In the genomic region with DNA sequence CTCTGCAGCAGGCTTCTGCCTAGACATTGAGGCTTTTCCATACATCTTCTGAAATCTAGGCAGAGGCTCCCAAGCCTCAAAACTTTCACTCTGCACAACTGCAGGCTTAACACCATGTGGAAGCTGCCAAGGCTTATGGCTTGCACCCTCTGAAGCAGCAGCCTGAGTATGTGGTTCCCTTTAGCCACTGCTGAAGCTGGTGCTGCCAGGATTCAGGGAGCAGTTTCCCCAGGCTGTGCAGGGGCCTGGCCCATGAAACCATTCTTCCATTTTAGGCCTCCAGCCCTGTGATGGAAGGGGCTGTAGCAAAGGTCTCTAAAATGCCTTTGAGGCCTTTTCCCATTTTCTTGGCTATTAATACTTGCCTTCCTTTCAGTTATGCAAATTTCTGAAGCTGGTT, we compare ENCODE assay signal across 19 cellular contexts.
DNase-seq lines count a peak whose midpoint lies in the region; ATAC-seq and TF ChIP-seq lines count a peak whose summit lies in the region.
"Had no signal": no experiment of that assay in that cellular context is flagged by ENCODE, and none has a peak within 500 bp of the region (broad histone marks: within the 10 kb centered on the region; RNA-seq: fewer than 3 reads in every experiment).

No MANE protein-coding gene starts in this region.

- H3K27me3 Mint-ChIP-seq in stimulated activated naive CD8-positive, alpha-beta T cell treated with anti-CD3 and anti-CD28 coated beads, Interleukin-15, amount 100 ng/mL, for 72 hours = no peaks in the 10 kb centered on the region
- H3K27me3 Mint-ChIP-seq: IgD-negative memory B cell had no signal

- ATAC-seq in stimulated activated naive CD8-positive, alpha-beta T cell treated with anti-CD3 and anti-CD28 coated beads, Interleukin-15, amount 100 ng/mL, for 72 hours = peak; percentile 15
- no peak for ATAC-seq in stimulated activated naive CD8-positive, alpha-beta T cell treated with anti-CD3 and anti-CD28 coated beads, Interleukin-15, Interleukin-2, amounts not matched to agents 100 U/mL and 50 U/mL, for 24 hours
- ATAC-seq in SK-N-SH treated with all-trans-retinoic acid at 6 μM for 48 hours = peak; percentile 31; the same call in 2 of the 3 replicates
- ATAC-seq in stimulated activated effector memory CD8-positive, alpha-beta T cell treated with anti-CD3 and anti-CD28 coated beads, Interleukin-12 subunit alpha, Interleukin-12 subunit beta, amount 100 ng/mL, for 72 hours = peak; percentile 16
- ATAC-seq: A549; CD8-positive, alpha-beta T cell; HCT116; HepG2 had no signal

- H3K27ac Mint-ChIP-seq in stimulated activated naive CD8-positive, alpha-beta T cell treated with anti-CD3 and anti-CD28 coated beads, Interleukin-15, amount 100 ng/mL, for 72 hours = no peak overlapping the region
- H3K27ac Mint-ChIP-seq in stimulated activated effector memory CD8-positive, alpha-beta T cell treated with anti-CD3 and anti-CD28 coated beads, Interleukin-12 subunit alpha, Interleukin-12 subunit beta, amount 100 ng/mL, for 72 hours = no peak overlapping the region
- H3K27ac Mint-ChIP-seq: CD8-positive, alpha-beta T cell; HFFc6; IgD-negative memory B cell had no signal

- no peaks in the 10 kb centered on the region for H3K36me3 Mint-ChIP-seq in stimulated activated effector memory CD8-positive, alpha-beta T cell treated with anti-CD3 and anti-CD28 coated beads, Interleukin-12 subunit alpha, Interleukin-12 subunit beta, amount 100 ng/mL, for 72 hours
- H3K36me3 Mint-ChIP-seq: CD8-positive, alpha-beta T cell; IgD-negative memory B cell had no signal

- DNase-seq in stimulated activated naive CD8-positive, alpha-beta T cell treated with anti-CD3 and anti-CD28 coated beads, Interleukin-15, amount 100 ng/mL, for 72 hours = no peak
- no peak for DNase-seq in stimulated activated naive CD8-positive, alpha-beta T cell treated with anti-CD3 and anti-CD28 coated beads, Interleukin-15, Interleukin-2, amounts not matched to agents 100 U/mL and 50 U/mL, for 24 hours
- DNase-seq in stimulated activated effector memory CD8-positive, alpha-beta T cell treated with anti-CD3 and anti-CD28 coated beads, Interleukin-12 subunit alpha, Interleukin-12 subunit beta, amount 100 ng/mL, for 72 hours (ENCODE audit: low spot score in 2 of 2) = no peak
- DNase-seq in activated T-cell treated with anti-CD3 and anti-CD28 coated beads, Interleukin-2, amount 50 U/mL, for 48 hours = no peak
- DNase-seq in SIG-M5 (lab: John Stamatoyannopoulos, UW) (no peak), DMS 273 (lab: John Stamatoyannopoulos, UW; ENCODE audit: unreplicated experiment) (no peak)
- DNase-seq: AML-193; CD8-positive, alpha-beta T cell; COR-L47; GDM1; GOT3; H7; HFFc6; KBM-7 had no signal

- peaks cover 0 to 4% of the 10 kb centered on the region in 2 donors for H3K9me3 Mint-ChIP-seq in stimulated activated naive CD8-positive, alpha-beta T cell treated with anti-CD3 and anti-CD28 coated beads, Interleukin-15, amount 100 ng/mL, for 72 hours
- peaks cover 12% of the 10 kb centered on the region for H3K9me3 Mint-ChIP-seq in stimulated activated effector memory CD8-positive, alpha-beta T cell treated with anti-CD3 and anti-CD28 coated beads, Interleukin-12 subunit alpha, Interleukin-12 subunit beta, amount 100 ng/mL, for 72 hours
- H3K9me3 Mint-ChIP-seq: IgD-negative memory B cell had no signal

- H3K4me3 Mint-ChIP-seq in stimulated activated naive CD8-positive, alpha-beta T cell treated with anti-CD3 and anti-CD28 coated beads, Interleukin-15, amount 100 ng/mL, for 72 hours = no peak overlapping the region
- no peak overlapping the region for H3K4me3 Mint-ChIP-seq in stimulated activated effector memory CD8-positive, alpha-beta T cell treated with anti-CD3 and anti-CD28 coated beads, Interleukin-12 subunit alpha, Interleukin-12 subunit beta, amount 100 ng/mL, for 72 hours
- H3K4me3 Mint-ChIP-seq: CD8-positive, alpha-beta T cell; HFFc6; IgD-negative memory B cell had no signal

- H3K4me1 Mint-ChIP-seq in stimulated activated naive CD8-positive, alpha-beta T cell treated with anti-CD3 and anti-CD28 coated beads, Interleukin-15, amount 100 ng/mL, for 72 hours = no peaks in the 10 kb centered on the region
- no peaks in the 10 kb centered on the region for H3K4me1 Mint-ChIP-seq in stimulated activated effector memory CD8-positive, alpha-beta T cell treated with anti-CD3 and anti-CD28 coated beads, Interleukin-12 subunit alpha, Interleukin-12 subunit beta, amount 100 ng/mL, for 72 hours
- H3K4me1 Mint-ChIP-seq: IgD-negative memory B cell had no signal

TF ChIP-seq in SK-N-SH treated with all-trans-retinoic acid at 6 μM for 48 hours, 23 proteins besides CTCF, POLR2A, EP300 and RAD21:
- TF ChIP-seq ZNF565 (CRISPR knock-in tag; conservative IDR thresholded peaks at IDR 0.05; ENCODE audit: low read depth) (no peak), ZC3H10 (CRISPR knock-in tag; IDR thresholded peaks at IDR 0.05) (no peak), BACH2 (CRISPR knock-in tag; IDR thresholded peaks at IDR 0.05; ENCODE audit: borderline replicate concordance) (no peak), ESRRG (CRISPR knock-in tag; IDR thresholded peaks at IDR 0.05) (no peak), ZNF8 (CRISPR knock-in tag; IDR thresholded peaks at IDR 0.05) (no peak), ZNF70 (CRISPR knock-in tag; IDR thresholded peaks at IDR 0.05) (no peak), ZFP30 (CRISPR knock-in tag; IDR thresholded peaks at IDR 0.05) (no peak)
- TF ChIP-seq, protein P1, sequence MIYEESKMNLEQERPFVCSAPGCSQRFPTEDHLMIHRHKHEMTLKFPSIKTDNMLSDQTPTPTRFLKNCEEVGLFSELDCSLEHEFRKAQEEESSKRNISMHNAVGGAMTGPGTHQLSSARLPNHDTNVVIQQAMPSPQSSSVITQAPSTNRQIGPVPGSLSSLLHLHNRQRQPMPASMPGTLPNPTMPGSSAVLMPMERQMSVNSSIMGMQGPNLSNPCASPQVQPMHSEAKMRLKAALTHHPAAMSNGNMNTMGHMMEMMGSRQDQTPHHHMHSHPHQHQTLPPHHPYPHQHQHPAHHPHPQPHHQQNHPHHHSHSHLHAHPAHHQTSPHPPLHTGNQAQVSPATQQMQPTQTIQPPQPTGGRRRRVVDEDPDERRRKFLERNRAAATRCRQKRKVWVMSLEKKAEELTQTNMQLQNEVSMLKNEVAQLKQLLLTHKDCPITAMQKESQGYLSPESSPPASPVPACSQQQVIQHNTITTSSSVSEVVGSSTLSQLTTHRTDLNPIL (CRISPR knock-in tag; IDR thresholded peaks at IDR 0.05; ENCODE audit: low read depth) = no peak
TF ChIP-seq in SK-N-SH treated with all-trans-retinoic acid at 6 μM for 48 hours: peak in this region for 0.
